1 cellular context compared by ENCODE assay signal in the genomic region with DNA sequence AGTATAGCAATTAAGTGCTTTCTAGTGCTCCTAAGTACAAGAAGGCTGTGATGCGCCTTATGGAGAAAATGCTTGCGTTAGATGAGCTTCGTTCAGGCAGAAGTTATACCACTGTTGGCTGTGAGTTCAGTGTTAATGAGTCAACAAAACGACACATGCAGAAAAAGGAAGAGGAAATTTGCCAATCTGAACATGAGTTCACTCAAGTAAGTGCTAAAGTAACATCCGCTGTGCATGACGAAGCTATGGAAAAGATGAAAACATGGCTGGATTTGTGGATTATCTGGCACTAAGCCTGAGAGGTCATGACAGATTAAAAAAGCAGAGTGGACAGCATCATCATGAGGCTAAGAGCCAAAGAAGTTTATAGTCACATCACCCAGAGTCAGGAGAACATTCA.
TF ChIP-seq lines count a peak whose summit lies in the region.

No MANE protein-coding gene starts in this region.

TF ChIP-seq in GM23338, 12 proteins besides CTCF, POLR2A, EP300 and RAD21 (continued from another document):
- no peak for TF ChIP-seq ZNF114 (CRISPR knock-in tag; IDR thresholded peaks at IDR 0.05)
- TF ChIP-seq CREB1 (CRISPR knock-in tag; IDR thresholded peaks at IDR 0.05; ENCODE audit: low read depth): no peak
- TF ChIP-seq ETS1 (IDR thresholded peaks at IDR 0.05): no peak
- no peak for TF ChIP-seq ZNF331 (CRISPR knock-in tag; IDR thresholded peaks at IDR 0.05; ENCODE audit: low read depth)
- TF ChIP-seq STAT1 (IDR thresholded peaks at IDR 0.05; ENCODE audit: unreplicated experiment): no peak
- no peak for TF ChIP-seq EZH2phosphoT487 (IDR thresholded peaks at IDR 0.05; ENCODE audit: unreplicated experiment)
- TF ChIP-seq, protein P1, sequence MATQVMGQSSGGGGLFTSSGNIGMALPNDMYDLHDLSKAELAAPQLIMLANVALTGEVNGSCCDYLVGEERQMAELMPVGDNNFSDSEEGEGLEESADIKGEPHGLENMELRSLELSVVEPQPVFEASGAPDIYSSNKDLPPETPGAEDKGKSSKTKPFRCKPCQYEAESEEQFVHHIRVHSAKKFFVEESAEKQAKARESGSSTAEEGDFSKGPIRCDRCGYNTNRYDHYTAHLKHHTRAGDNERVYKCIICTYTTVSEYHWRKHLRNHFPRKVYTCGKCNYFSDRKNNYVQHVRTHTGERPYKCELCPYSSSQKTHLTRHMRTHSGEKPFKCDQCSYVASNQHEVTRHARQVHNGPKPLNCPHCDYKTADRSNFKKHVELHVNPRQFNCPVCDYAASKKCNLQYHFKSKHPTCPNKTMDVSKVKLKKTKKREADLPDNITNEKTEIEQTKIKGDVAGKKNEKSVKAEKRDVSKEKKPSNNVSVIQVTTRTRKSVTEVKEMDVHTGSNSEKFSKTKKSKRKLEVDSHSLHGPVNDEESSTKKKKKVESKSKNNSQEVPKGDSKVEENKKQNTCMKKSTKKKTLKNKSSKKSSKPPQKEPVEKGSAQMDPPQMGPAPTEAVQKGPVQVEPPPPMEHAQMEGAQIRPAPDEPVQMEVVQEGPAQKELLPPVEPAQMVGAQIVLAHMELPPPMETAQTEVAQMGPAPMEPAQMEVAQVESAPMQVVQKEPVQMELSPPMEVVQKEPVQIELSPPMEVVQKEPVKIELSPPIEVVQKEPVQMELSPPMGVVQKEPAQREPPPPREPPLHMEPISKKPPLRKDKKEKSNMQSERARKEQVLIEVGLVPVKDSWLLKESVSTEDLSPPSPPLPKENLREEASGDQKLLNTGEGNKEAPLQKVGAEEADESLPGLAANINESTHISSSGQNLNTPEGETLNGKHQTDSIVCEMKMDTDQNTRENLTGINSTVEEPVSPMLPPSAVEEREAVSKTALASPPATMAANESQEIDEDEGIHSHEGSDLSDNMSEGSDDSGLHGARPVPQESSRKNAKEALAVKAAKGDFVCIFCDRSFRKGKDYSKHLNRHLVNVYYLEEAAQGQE (IDR thresholded peaks at IDR 0.05; ENCODE audit: unreplicated experiment): no peak
- TF ChIP-seq NANOG (IDR thresholded peaks at IDR 0.05; ENCODE audit: borderline replicate concordance): no peak
